27 cellular contexts compared by ENCODE assay signal in genomic region chr1:170741678-170742077, GRCh38.
"Had no signal": no experiment of that assay in that cellular context is flagged by ENCODE, and none has a peak within 500 bp of the region (broad histone marks: within the 10 kb centered on the region; RNA-seq: fewer than 3 reads in every experiment).

No MANE protein-coding gene starts in this region.

- FAIRE-seq: islet of Langerhans, kidney, pancreas, small intestine had no signal

- H3K4me1 ChIP-seq: left lung, lower lobe of right lung, pancreas, prostate gland, sigmoid colon, spleen, tibial nerve, uterus had no signal

- H3K4me3 ChIP-seq: left lung, lower lobe of right lung, pancreas, prostate gland, sigmoid colon, spleen, tibial nerve, uterus had no signal

- H3K27me3 ChIP-seq: left lung, pancreas, spleen, tibial nerve, uterus had no signal

- H3K9me3 ChIP-seq: pancreas, prostate gland, uterus had no signal

- H3K36me3 ChIP-seq: left lung, lower lobe of right lung, pancreas, prostate gland, sigmoid colon, spleen, tibial nerve, uterus had no signal

- DNase-seq: hypothalamus; immature natural killer cell; kidney; left colon; left lung; lower lobe of right lung; mammary epithelial cell; mesenchymal stem cell; naive thymus-derived CD8-positive, alpha-beta T cell; nucleus accumbens; pancreas; posterior cingulate gyrus; retina; right cardiac atrium; sigmoid colon; small intestine; spleen; stimulated activated CD4-positive, alpha-beta T cell treated with anti-CD3 and anti-CD28 coated beads, Interleukin-4, amount 100 ng/mL, for 4 hours; stimulated activated CD8-positive, alpha-beta memory T cell treated with anti-CD3 and anti-CD28 coated beads, Interleukin-4, amount 100 ng/mL, for 48 hours; stimulated activated naive CD4-positive, alpha-beta T cell treated with Interleukin-2 at 50 U/mL for 16 hours; stimulated activated naive CD8-positive, alpha-beta T cell treated with anti-CD3 and anti-CD28 coated beads, Interleukin-15, amount 100 ng/mL, for 72 hours; substantia nigra; uterus had no signal

- H3K27ac ChIP-seq: left lung, lower lobe of right lung, pancreas, prostate gland, sigmoid colon, spleen, tibial nerve, uterus had no signal

- ATAC-seq: left colon; left lung; lower lobe of right lung; naive thymus-derived CD8-positive, alpha-beta T cell; pancreas; right cardiac atrium; stimulated activated memory B cell treated with anti-CD40 and anti-IgM and Interleukin-4, amounts not matched to agents 10 μg/mL and 1 μg/mL and 100 μg/mL, for 72 hours; stimulated activated naive CD8-positive, alpha-beta T cell treated with anti-CD3 and anti-CD28 coated beads, Interleukin-15, amount 100 ng/mL, for 72 hours had no signal
